Comparison of ENCODE assay signal across 25 cellular contexts in genomic region chrX:84144281-84144680, GRCh38. TPM values are rescaled to one million over a fixed set of nuclear protein-coding genes. Genes with fewer than 3 reads are reported as not detected.
DNase-seq lines count a peak whose midpoint lies in the region; ATAC-seq, FAIRE-seq and TF ChIP-seq lines count a peak whose summit lies in the region.
"Had no signal": no experiment of that assay in that cellular context is flagged by ENCODE, and none has a peak within 500 bp of the region (broad histone marks: within the 10 kb centered on the region; RNA-seq: fewer than 3 reads in every experiment).

No MANE protein-coding gene starts in this region.

- H3K9ac ChIP-seq in GM23248: no peak overlapping the region
- no peak overlapping the region for H3K9ac ChIP-seq in fibroblast of lung (ENCODE audit: insufficient read depth, low read length)

- H3K4me1 Mint-ChIP-seq in CD8-positive, alpha-beta T cell (ENCODE audit: low read depth): no peaks in the 10 kb centered on the region
- H3K4me1 Mint-ChIP-seq: B cell had no signal

- H3F3A ChIP-seq in GM23248 (ENCODE audit: insufficient read depth): no peaks in the 10 kb centered on the region

- no peak overlapping the region for H3K4me3 Mint-ChIP-seq in CD8-positive, alpha-beta T cell
- H3K4me3 Mint-ChIP-seq: B cell had no signal

- in situ Hi-C loops in GM23248 (cut with MboI): no loop called here

- H3K27ac Mint-ChIP-seq in CD8-positive, alpha-beta T cell: no peak overlapping the region
- H3K27ac Mint-ChIP-seq: B cell had no signal

- H3K36me3 ChIP-seq in GM23248 (ENCODE audit: low read depth) (no peaks in the 10 kb centered on the region), fibroblast of lung (ENCODE audit: control insufficient read depth, insufficient read depth, low read length) (no peaks in the 10 kb centered on the region), small intestine (ENCODE audit: control insufficient read depth in 2 of 2, insufficient read depth in 2 of 2, low read length in 2 of 2) (no peaks in the 10 kb centered on the region)
- no peaks in the 10 kb centered on the region for H3K36me3 ChIP-seq in CD8-positive, alpha-beta T cell (ENCODE audit: insufficient read depth, low read length)
- H3K36me3 ChIP-seq: SJSA1 had no signal

- no peaks in the 10 kb centered on the region for H3K9me3 Mint-ChIP-seq in CD8-positive, alpha-beta T cell

- CTCF ChIA-PET in CD8-positive, alpha-beta T cell (lab: Charles Lee): no interaction called here

- H3K4me3 ChIP-seq in GM23248 (no peak overlapping the region), LNCaP clone FGC (ENCODE audit: low read depth, low read length) (no peak overlapping the region), fibroblast of lung (replicated peaks in 1 of 4; ENCODE audit: control extremely low read depth in 1 of 4, insufficient read depth in 1 of 4, low read depth in 3 of 4, low read length in 4 of 4) (no peak overlapping the region), small intestine (ENCODE audit: low read depth in 1 of 2, low read length in 2 of 2) (no peak overlapping the region)
- H3K4me3 ChIP-seq in CD8-positive, alpha-beta T cell (ENCODE audit: low read depth, low read length): no peak overlapping the region
- H3K4me3 ChIP-seq: SJSA1 had no signal

- H3K27ac ChIP-seq in GM23248 (no peak overlapping the region), fibroblast of lung (ENCODE audit: insufficient read depth, low read length) (no peak overlapping the region), small intestine (ENCODE audit: low read depth in 1 of 2, low read length in 1 of 2) (no peak overlapping the region)
- no peak overlapping the region for H3K27ac ChIP-seq in CD8-positive, alpha-beta T cell (ENCODE audit: low read depth, low read length)
- H3K27ac ChIP-seq: C4-2B, SJSA1 had no signal

- no peaks in the 10 kb centered on the region for H3K9me2 ChIP-seq in GM23248 (ENCODE audit: insufficient read depth)

- 100% methylated on average over 1 of the region's 1 CpG for WGBS in GM23248 (ENCODE audit: low coverage in 1 of 2, low lambda C conversion rate in 2 of 2, missing lambda C conversion rate in 2 of 2), 2 experiments
- WGBS in small intestine, 3 donors: 76 to 91% (median 88%) methylated on average over 1 of the region's 1 CpG

- intact Hi-C loops in CD8-positive, alpha-beta T cell (cut with DNase I, micrococcal nuclease): no loop called here

- no peaks in the 10 kb centered on the region for H3K36me3 Mint-ChIP-seq in CD8-positive, alpha-beta T cell

- POLR2A ChIA-PET in CD8-positive, alpha-beta T cell (lab: Charles Lee): no interaction called here

- H3K9me3 ChIP-seq in GM23248 (ENCODE audit: low read depth): no peaks in the 10 kb centered on the region
- no peaks in the 10 kb centered on the region for H3K9me3 ChIP-seq in fibroblast of lung (ENCODE audit: control insufficient read depth, insufficient read depth, low read depth, low read length)
- H3K9me3 ChIP-seq in small intestine (ENCODE audit: control insufficient read depth, low read depth): no peaks in the 10 kb centered on the region
- H3K9me3 ChIP-seq in CD8-positive, alpha-beta T cell (ENCODE audit: low read length): no peaks in the 10 kb centered on the region
- H3K9me3 ChIP-seq: SJSA1 had no signal

- peak; percentile 49 for FAIRE-seq in small intestine (lab: Jason Lieb, UNC)
- FAIRE-seq: G401.6, HTR-8/SVneo had no signal

- H3K4me1 ChIP-seq in GM23248 (ENCODE audit: insufficient read depth) (no peaks in the 10 kb centered on the region), fibroblast of lung (ENCODE audit: control insufficient read depth, extremely low read depth, insufficient read depth, low read length) (no peaks in the 10 kb centered on the region), small intestine (ENCODE audit: control insufficient read depth in 2 of 2, insufficient read depth in 1 of 2, low read depth in 1 of 2, low read length in 1 of 2) (no peaks in the 10 kb centered on the region)
- no peaks in the 10 kb centered on the region for H3K4me1 ChIP-seq in CD8-positive, alpha-beta T cell (ENCODE audit: insufficient read depth, low read length)
- H3K4me1 ChIP-seq: SJSA1 had no signal

- H3K27me3 ChIP-seq in GM23248 (replicated peaks; ENCODE audit: insufficient read depth) (no peaks in the 10 kb centered on the region), fibroblast of lung (ENCODE audit: control insufficient read depth, insufficient read depth, low read length) (no peaks in the 10 kb centered on the region), small intestine (ENCODE audit: control insufficient read depth in 2 of 2, insufficient read depth in 2 of 2, low read length in 2 of 2) (no peaks in the 10 kb centered on the region)
- H3K27me3 ChIP-seq in CD8-positive, alpha-beta T cell (ENCODE audit: insufficient read depth, low read length): no peaks in the 10 kb centered on the region
- H3K27me3 ChIP-seq: SJSA1 had no signal

- no peak for TF ChIP-seq CTCF in LNCaP clone FGC (IDR thresholded peaks at IDR 0.05; ENCODE audit: control insufficient read depth, extremely low read depth, insufficient read depth)
- TF ChIP-seq CTCF in fibroblast of lung (conservative IDR thresholded peaks at IDR 0.05 in 1 of 2, IDR thresholded peaks at IDR 0.05 in 1 of 2; ENCODE audit: low read depth in 1 of 2, low read length in 2 of 2): no peak
- TF ChIP-seq CTCF in CD8-positive, alpha-beta T cell (IDR thresholded peaks at IDR 0.05): no peak

- ATAC-seq in GM21786 (IDR thresholded peaks at IDR 0.05; ENCODE audit: unreplicated experiment): no peak
- no peak for ATAC-seq in CD8-positive, alpha-beta T cell

- H4K20me1 ChIP-seq in GM23248 (ENCODE audit: insufficient read depth) (no peaks in the 10 kb centered on the region), fibroblast of lung (ENCODE audit: control insufficient read depth, extremely low read depth, insufficient read depth, low read length) (no peaks in the 10 kb centered on the region)

- H3K4me2 ChIP-seq in GM23248 (ENCODE audit: unreplicated experiment) (no peak overlapping the region), fibroblast of lung (ENCODE audit: extremely low read depth, insufficient read depth, low read length) (no peak overlapping the region)

- no peak overlapping the region for H2AFZ ChIP-seq in GM23248
- H2AFZ ChIP-seq in fibroblast of lung (ENCODE audit: low read length): no peak overlapping the region

- H3K79me2 ChIP-seq in GM23248 (ENCODE audit: insufficient read depth) (no peaks in the 10 kb centered on the region), fibroblast of lung (ENCODE audit: control insufficient read depth, insufficient read depth, low read length) (no peaks in the 10 kb centered on the region)

- no peaks in the 10 kb centered on the region for H3K27me3 Mint-ChIP-seq in CD8-positive, alpha-beta T cell (ENCODE audit: low read depth)
- H3K27me3 Mint-ChIP-seq: B cell had no signal

- peak; percentile 12 for DNase-seq in GM23248
- peak; percentile 13 for DNase-seq in LNCaP clone FGC (ENCODE audit: low read depth)
- DNase-seq in fibroblast of lung (ENCODE audit: low read depth in 2 of 2): peak; percentile 28 to 48
- DNase-seq in small intestine: no peak
- DNase-seq in stimulated activated CD4-positive, alpha-beta T cell treated with anti-CD3 and anti-CD28 coated beads, Interleukin-2, amount 100 ng/mL, for 24 hours: no peak
- DNase-seq in CD8-positive, alpha-beta T cell: no peak
- no peak for DNase-seq in retina
- DNase-seq: Calu3, DND-41, KBM-7, MM.1S, NCI-H1048, NCI-H1436, NCI-H187 treated with DMSO at 0.1 percent for 48 hours, NCI-H2107, NCI-H446 treated with DMSO at 0.1 percent for 48 hours, NCI-H526, Right ventricle myocardium superior, RPMI8226 had no signal

RNA-seq across cellular contexts. Expression of gene RPS6KA6, which starts 43.7 kb away (rescaled TPM):
- 5.4 and 6.2 TPM in 2 replicates for total RNA-seq in GM23248 (2014; rRNA removed; shearing (Covaris generic))
- polyA plus RNA-seq in GM23248 (2016; fragmentation: Nextera tagmentation; extraction: Ambion mirVana): 1.4 and 2.0 TPM in 2 replicates
- total RNA-seq in fibroblast of lung: 3.3 and 4.5 TPM in 2 replicates
- 4.2 and 6.5 TPM in 2 replicates for polyA plus RNA-seq in fibroblast of lung
- polyA plus RNA-seq in fibroblast of lung (2012): 2.9 and 4.9 TPM in 2 replicates
- polyA minus RNA-seq in fibroblast of lung (ENCODE audit: low replicate concordance): 1.8 and 2.9 TPM in 2 replicates
- 1 to 10 TPM; 2.2 to 4.0 (median 3.5) TPM for polyA plus RNA-seq in small intestine
- total RNA-seq in CD8-positive, alpha-beta T cell: not detected

Comparison
In these comparisons a context has a peak if more than half of its experiments do, and no peak if none do; other contexts are left out.
1. DNase-seq: peak in GM23248 (single experiment), LNCaP clone FGC (single experiment) and fibroblast of lung (2 of 2); none in small intestine (single experiment), stimulated activated CD4-positive, alpha-beta T cell treated with anti-CD3 and anti-CD28 coated beads, Interleukin-2, amount 100 ng/mL, for 24 hours (0 of 2), CD8-positive, alpha-beta T cell (0 of 7) and retina (single experiment).